Comparison of ENCODE assay signal across 1 cellular context in genomic region chr19:35220315-35220921, GRCh38.
A peak's percentile ranks its signal among the peaks of the same experiment; 100 is the strongest.
TF ChIP-seq lines count a peak whose summit lies in the region.

No MANE protein-coding gene starts in this region.

TF ChIP-seq in HepG2, 621 proteins besides CTCF, POLR2A, EP300 and RAD21:
- TF ChIP-seq NFYC (CRISPR knock-in tag; IDR thresholded peaks at IDR 0.05) (0 out of 2 replicates have a peak, but pooled peaks have one; percentile 27), ZNF143 (CRISPR knock-in tag; IDR thresholded peaks at IDR 0.05) (peak; percentile 68), SIN3A (IDR thresholded peaks at IDR 0.05; ENCODE audit: borderline replicate concordance, low read depth, low read length) (no peak), ZNF644 (CRISPR knock-in tag; IDR thresholded peaks at IDR 0.05; ENCODE audit: low read depth) (peak; percentile 28; the same call in 1 of the 2 replicates), ZNF232 (CRISPR knock-in tag; IDR thresholded peaks at IDR 0.05; ENCODE audit: borderline replicate concordance) (no peak), KDM3A (CRISPR knock-in tag; IDR thresholded peaks at IDR 0.05; ENCODE audit: low read depth) (no peak), BCL6 (CRISPR knock-in tag; IDR thresholded peaks at IDR 0.05) (no peak), NFYB (CRISPR knock-in tag; IDR thresholded peaks at IDR 0.05) (peak; percentile 55), SIX4 (CRISPR knock-in tag; IDR thresholded peaks at IDR 0.05) (no peak)
TF ChIP-seq in HepG2: peak in this region for 4.
